In genomic region chr19:42480335-42481095, GRCh38 we compare ENCODE assay signal across 2 cellular contexts.
TF ChIP-seq lines count a peak whose summit lies in the region.

No MANE protein-coding gene starts in this region.

TF ChIP-seq in SK-N-SH, 30 proteins besides CTCF, POLR2A, EP300 and RAD21:
- TF ChIP-seq RXRA (IDR thresholded peaks at IDR 0.05; ENCODE audit: borderline replicate concordance, low read depth) (no peak), RFX5 (IDR thresholded peaks at IDR 0.05; ENCODE audit: low read length) (no peak), GABPA (IDR thresholded peaks at IDR 0.05; ENCODE audit: low read depth) (peak; percentile 35; the same call in 1 of the 2 replicates), TAF1 (IDR thresholded peaks at IDR 0.05; ENCODE audit: borderline replicate concordance, low read depth, low read length) (no peak), TCF12 (IDR thresholded peaks at IDR 0.05) (no peak), PBX3 (IDR thresholded peaks at IDR 0.05) (peak; percentile 82), NFIC (IDR thresholded peaks at IDR 0.05; ENCODE audit: borderline replicate concordance) (no peak), ELF1 (IDR thresholded peaks at IDR 0.05) (0 out of 2 replicates have a peak, but pooled peaks have one; percentile 13), EZH2phosphoT487 (IDR thresholded peaks at IDR 0.05; ENCODE audit: borderline replicate concordance, low read depth) (no peak), YY1 (IDR thresholded peaks at IDR 0.05; ENCODE audit: low read depth) (no peak), SMC3 (IDR thresholded peaks at IDR 0.05; ENCODE audit: low read depth, low read length) (no peak), POLR2AphosphoS5 (IDR thresholded peaks at IDR 0.05; ENCODE audit: low read depth, low read length) (no peak), TEAD4 (IDR thresholded peaks at IDR 0.05; ENCODE audit: borderline replicate concordance, insufficient read depth) (no peak), MAX (IDR thresholded peaks at IDR 0.05; ENCODE audit: low read depth) (no peak), CHD2 (IDR thresholded peaks at IDR 0.05; ENCODE audit: low read length, partially characterized antibody) (no peak), REST (IDR thresholded peaks at IDR 0.05; ENCODE audit: low read depth, low read length) (no peak), FOSL2 (IDR thresholded peaks at IDR 0.05; ENCODE audit: borderline replicate concordance, low read depth) (no peak), FOXM1 (IDR thresholded peaks at IDR 0.05; ENCODE audit: low read depth) (no peak)
- TF ChIP-seq, protein P1, sequence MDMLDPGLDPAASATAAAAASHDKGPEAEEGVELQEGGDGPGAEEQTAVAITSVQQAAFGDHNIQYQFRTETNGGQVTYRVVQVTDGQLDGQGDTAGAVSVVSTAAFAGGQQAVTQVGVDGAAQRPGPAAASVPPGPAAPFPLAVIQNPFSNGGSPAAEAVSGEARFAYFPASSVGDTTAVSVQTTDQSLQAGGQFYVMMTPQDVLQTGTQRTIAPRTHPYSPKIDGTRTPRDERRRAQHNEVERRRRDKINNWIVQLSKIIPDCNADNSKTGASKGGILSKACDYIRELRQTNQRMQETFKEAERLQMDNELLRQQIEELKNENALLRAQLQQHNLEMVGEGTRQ (IDR thresholded peaks at IDR 0.05; ENCODE audit: borderline replicate concordance, low read depth, low read length) = no peak

TF ChIP-seq in H1, 55 proteins besides CTCF, POLR2A, EP300 and RAD21:
- TF ChIP-seq PHF8 (conservative IDR thresholded peaks at IDR 0.05; ENCODE audit: low read depth, low read length) (no peak), JUND (IDR thresholded peaks at IDR 0.05; ENCODE audit: low read length) (no peak), HDAC6 (IDR thresholded peaks at IDR 0.05; ENCODE audit: low read depth, low read length) (no peak)
